In genomic region chr12:50275545-50275944, GRCh38 we compare ENCODE assay signal across 15 cellular contexts. TPM values are rescaled to one million over a fixed set of nuclear protein-coding genes. Genes with fewer than 3 reads are reported as not detected.
A peak's percentile ranks its signal among the peaks of the same experiment; 100 is the strongest.
DNase-seq lines count a peak whose midpoint lies in the region; ATAC-seq and TF ChIP-seq lines count a peak whose summit lies in the region.
"Had no signal": no experiment of that assay in that cellular context is flagged by ENCODE, and none has a peak within 500 bp of the region (broad histone marks: within the 10 kb centered on the region; RNA-seq: fewer than 3 reads in every experiment).

No MANE protein-coding gene starts in this region.

- H3K27ac ChIP-seq in esophagus (ENCODE audit: low read depth in 2 of 2, low read length in 1 of 2) (peak overlapping the region; percentile 26 to 48), upper lobe of right lung (peak overlapping the region; percentile 48), RWPE1 (no peak overlapping the region)
- H3K27ac ChIP-seq: 22Rv1, neutrophil, SJSA1 had no signal

- intact Hi-C loops in upper lobe of right lung (cut with DNase I) = no loop called here

- H3K36me3 Mint-ChIP-seq in activated naive CD4-positive, alpha-beta T cell treated with anti-CD3 and anti-CD28 coated beads, Interleukin-2, amount 50 U/mL, for 24 hours = no peaks in the 10 kb centered on the region
- H3K36me3 Mint-ChIP-seq in mesothelial cell of epicardium = no peaks in the 10 kb centered on the region

- H3K4me3 ChIP-seq in esophagus (ENCODE audit: low read depth in 1 of 2, low read length in 2 of 2) (no peak overlapping the region), upper lobe of right lung (no peak overlapping the region)
- H3K4me3 ChIP-seq: SJSA1 had no signal

- peaks cover 9% of the 10 kb centered on the region for H3K4me1 Mint-ChIP-seq in activated naive CD4-positive, alpha-beta T cell treated with anti-CD3 and anti-CD28 coated beads, Interleukin-2, amount 50 U/mL, for 24 hours
- peaks cover 30% of the 10 kb centered on the region for H3K4me1 Mint-ChIP-seq in mesothelial cell of epicardium

- H3K27me3 ChIP-seq in esophagus (ENCODE audit: control insufficient read depth in 1 of 2, insufficient read depth in 2 of 2, low read length in 2 of 2) = no peaks in the 10 kb centered on the region
- H3K27me3 ChIP-seq in upper lobe of right lung = no peaks in the 10 kb centered on the region
- H3K27me3 ChIP-seq: neutrophil, SJSA1 had no signal

- 10 to 16% methylated on average over 1 of the region's 1 CpG for WGBS in esophagus, 2 donors

- no peak for TF ChIP-seq CTCF in mesothelial cell of epicardium (IDR thresholded peaks at IDR 0.05; ENCODE audit: unreplicated experiment)
- no peak for TF ChIP-seq CTCF in upper lobe of right lung (IDR thresholded peaks at IDR 0.05)
- no peak for TF ChIP-seq CTCF in RWPE1 (conservative IDR thresholded peaks at IDR 0.05; ENCODE audit: low read depth)

- H3K36me3 ChIP-seq in esophagus (ENCODE audit: control insufficient read depth in 2 of 2, insufficient read depth in 2 of 2, low read length in 1 of 2) = no peaks in the 10 kb centered on the region
- H3K36me3 ChIP-seq in upper lobe of right lung = no peaks in the 10 kb centered on the region
- H3K36me3 ChIP-seq: neutrophil, SJSA1 had no signal

- H3K9me3 ChIP-seq in esophagus (ENCODE audit: control insufficient read depth in 2 of 2, insufficient read depth in 1 of 2, low read depth in 1 of 2, low read length in 1 of 2) (no peaks in the 10 kb centered on the region), upper lobe of right lung (no peaks in the 10 kb centered on the region)
- H3K9me3 ChIP-seq: neutrophil, SJSA1 had no signal

- no peak overlapping the region for H3K4me3 Mint-ChIP-seq in activated naive CD4-positive, alpha-beta T cell treated with anti-CD3 and anti-CD28 coated beads, Interleukin-2, amount 50 U/mL, for 24 hours
- no peak overlapping the region for H3K4me3 Mint-ChIP-seq in mesothelial cell of epicardium

- DNase-seq in activated naive CD4-positive, alpha-beta T cell treated with anti-CD3 and anti-CD28 coated beads, Interleukin-2, amount 50 U/mL, for 16 hours = no peak
- DNase-seq in mesothelial cell of epicardium (ENCODE audit: low spot score in 2 of 2, unreplicated experiment in 2 of 2) = no peak
- DNase-seq in upper lobe of right lung = no peak
- no peak for DNase-seq in RWPE1 (ENCODE audit: low spot score)
- DNase-seq: activated CD4-positive, alpha-beta T cell treated with anti-CD3 and anti-CD28 coated beads, Interleukin-2, amount 50 U/mL, for 4 hours; activated naive CD4-positive, alpha-beta T cell; stimulated activated CD4-positive, alpha-beta T cell treated with anti-CD3 and anti-CD28 coated beads, Interleukin-2, amount 100 ng/mL, for 48 hours; stimulated activated naive CD4-positive, alpha-beta T cell treated with Interleukin-2 at 50 U/mL for 16 hours had no signal

- CTCF ChIA-PET in RWPE1 (lab: Yijun Ruan, JAX) = interaction anchor here (0.6 kb wide), 1 partner anchor 53 kb away, joined by 3 read pairs; no protein-coding TSS in a partner anchor

- POLR2A ChIA-PET in RWPE1 (lab: Yijun Ruan, JAX; ENCODE audit: low non-redundant PET) = no interaction called here

- peak; percentile 83 for ATAC-seq in upper lobe of right lung
- ATAC-seq in GM19463 (IDR thresholded peaks at IDR 0.05; ENCODE audit: unreplicated experiment) = no peak
- no peak for ATAC-seq in GM21360 (IDR thresholded peaks at IDR 0.05; ENCODE audit: unreplicated experiment)

- H3K27ac Mint-ChIP-seq in activated naive CD4-positive, alpha-beta T cell treated with anti-CD3 and anti-CD28 coated beads, Interleukin-2, amount 50 U/mL, for 24 hours = peak overlapping the region; percentile 84
- peak overlapping the region; percentile 81 for H3K27ac Mint-ChIP-seq in mesothelial cell of epicardium

- no peaks in the 10 kb centered on the region for H3K9me3 Mint-ChIP-seq in activated naive CD4-positive, alpha-beta T cell treated with anti-CD3 and anti-CD28 coated beads, Interleukin-2, amount 50 U/mL, for 24 hours
- H3K9me3 Mint-ChIP-seq in mesothelial cell of epicardium = no peaks in the 10 kb centered on the region

- no peaks in the 10 kb centered on the region for H3K27me3 Mint-ChIP-seq in activated naive CD4-positive, alpha-beta T cell treated with anti-CD3 and anti-CD28 coated beads, Interleukin-2, amount 50 U/mL, for 24 hours
- no peaks in the 10 kb centered on the region for H3K27me3 Mint-ChIP-seq in mesothelial cell of epicardium (ENCODE audit: low read depth)

- H3K4me1 ChIP-seq in esophagus (ENCODE audit: control insufficient read depth in 2 of 2, insufficient read depth in 2 of 2, low read length in 1 of 2) (peaks cover 0 to 3% of the 10 kb centered on the region in 2 donors), upper lobe of right lung (peaks cover 39% of the 10 kb centered on the region)
- H3K4me1 ChIP-seq: SJSA1 had no signal

RNA-seq across cellular contexts. Expression of gene LIMA1, which starts 7.8 kb away (rescaled TPM):
- 10 to 100 TPM; 21.7 to 26.9 TPM for polyA plus RNA-seq in esophagus
- total RNA-seq in mesothelial cell of epicardium = 114 to 120 TPM (median 115 TPM) in 3 replicates
- total RNA-seq in upper lobe of right lung = 81.1 TPM
